Comparison of ENCODE assay signal across 8 cellular contexts in the genomic region with DNA sequence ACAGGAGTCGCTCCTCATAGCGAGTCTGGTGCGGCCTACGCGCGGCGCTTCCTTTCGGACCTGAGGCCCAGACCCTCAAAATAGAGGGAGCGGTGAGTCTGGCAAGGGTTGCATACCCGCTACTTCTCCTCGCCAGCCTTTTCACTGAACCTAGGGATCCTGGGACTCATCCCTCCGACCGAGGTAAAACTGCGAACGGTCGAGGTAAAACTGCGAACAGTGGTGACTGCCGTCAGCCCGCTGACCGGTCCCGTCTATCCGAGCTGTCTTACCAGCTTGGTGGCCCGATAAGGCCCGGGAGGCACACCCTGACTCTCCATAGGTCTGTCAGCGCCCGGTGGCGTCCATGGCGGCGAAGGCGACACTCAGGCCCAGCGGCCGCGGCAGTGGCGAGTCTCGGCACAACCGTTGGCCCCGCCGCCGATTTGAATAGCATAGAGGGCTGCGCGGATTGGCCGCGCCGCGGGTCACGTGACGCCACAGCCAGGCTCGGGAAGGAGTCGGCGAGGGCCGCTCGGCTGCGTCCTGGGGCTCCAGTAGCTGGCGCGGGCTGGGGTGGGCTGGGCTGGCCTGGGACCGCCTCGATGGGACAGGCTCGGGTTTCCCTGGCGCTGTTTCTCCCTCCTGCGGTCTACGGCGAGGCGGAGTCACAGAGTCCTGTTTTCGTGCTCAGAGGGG.
DNase-seq lines count a peak whose midpoint lies in the region; ATAC-seq and TF ChIP-seq lines count a peak whose summit lies in the region.

A gene with protein sequence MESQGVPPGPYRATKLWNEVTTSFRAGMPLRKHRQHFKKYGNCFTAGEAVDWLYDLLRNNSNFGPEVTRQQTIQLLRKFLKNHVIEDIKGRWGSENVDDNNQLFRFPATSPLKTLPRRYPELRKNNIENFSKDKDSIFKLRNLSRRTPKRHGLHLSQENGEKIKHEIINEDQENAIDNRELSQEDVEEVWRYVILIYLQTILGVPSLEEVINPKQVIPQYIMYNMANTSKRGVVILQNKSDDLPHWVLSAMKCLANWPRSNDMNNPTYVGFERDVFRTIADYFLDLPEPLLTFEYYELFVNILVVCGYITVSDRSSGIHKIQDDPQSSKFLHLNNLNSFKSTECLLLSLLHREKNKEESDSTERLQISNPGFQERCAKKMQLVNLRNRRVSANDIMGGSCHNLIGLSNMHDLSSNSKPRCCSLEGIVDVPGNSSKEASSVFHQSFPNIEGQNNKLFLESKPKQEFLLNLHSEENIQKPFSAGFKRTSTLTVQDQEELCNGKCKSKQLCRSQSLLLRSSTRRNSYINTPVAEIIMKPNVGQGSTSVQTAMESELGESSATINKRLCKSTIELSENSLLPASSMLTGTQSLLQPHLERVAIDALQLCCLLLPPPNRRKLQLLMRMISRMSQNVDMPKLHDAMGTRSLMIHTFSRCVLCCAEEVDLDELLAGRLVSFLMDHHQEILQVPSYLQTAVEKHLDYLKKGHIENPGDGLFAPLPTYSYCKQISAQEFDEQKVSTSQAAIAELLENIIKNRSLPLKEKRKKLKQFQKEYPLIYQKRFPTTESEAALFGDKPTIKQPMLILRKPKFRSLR (minus strand): TSS at position 403 of the 678 bp plus-strand sequence. CDS start 83 bp downstream, at position 320.

- DNase-seq in AG20443 (ENCODE audit: low spot score) (peak; percentile 99), NCI-H446 (lab: John Stamatoyannopoulos, UW) (peak; percentile 94 to 99), coronary artery (ENCODE audit: low spot score) (peak; percentile 97), left kidney (ENCODE audit: low read depth, low spot score) (peak; percentile 98)
- peak; percentile 50 for DNase-seq in activated CD4-positive, alpha-beta T cell treated with anti-CD3 and anti-CD28 coated beads for 1 hour
- DNase-seq in stimulated activated CD4-positive, alpha-beta T cell treated with anti-CD3 and anti-CD28 coated beads, Interleukin-1b, Interleukin-23, amount 100 ng/mL, for 48 hours, result peak; percentile 76

- ATAC-seq in GM19035 (IDR thresholded peaks at IDR 0.05; ENCODE audit: unreplicated experiment) (peak; percentile 97), HG03342 (IDR thresholded peaks at IDR 0.05; ENCODE audit: unreplicated experiment) (peak; percentile 97)

- H3K27ac ChIP-seq in coronary artery, result peak within 1 kb of the TSS; percentile 0 to 10

- H3K4me3 ChIP-seq in coronary artery, result peak within 1 kb of the TSS; percentile 84

- no peak for TF ChIP-seq CTCF in coronary artery (IDR thresholded peaks at IDR 0.05)

Comparison
In these comparisons a context has a peak if more than half of its experiments do, and no peak if none do; other contexts are left out.
1. Peak in every context shown above with its lines: DNase-seq, ATAC-seq, H3K4me3 ChIP-seq and H3K27ac ChIP-seq.